Comparison of ENCODE assay signal across 8 cellular contexts in the genomic region with DNA sequence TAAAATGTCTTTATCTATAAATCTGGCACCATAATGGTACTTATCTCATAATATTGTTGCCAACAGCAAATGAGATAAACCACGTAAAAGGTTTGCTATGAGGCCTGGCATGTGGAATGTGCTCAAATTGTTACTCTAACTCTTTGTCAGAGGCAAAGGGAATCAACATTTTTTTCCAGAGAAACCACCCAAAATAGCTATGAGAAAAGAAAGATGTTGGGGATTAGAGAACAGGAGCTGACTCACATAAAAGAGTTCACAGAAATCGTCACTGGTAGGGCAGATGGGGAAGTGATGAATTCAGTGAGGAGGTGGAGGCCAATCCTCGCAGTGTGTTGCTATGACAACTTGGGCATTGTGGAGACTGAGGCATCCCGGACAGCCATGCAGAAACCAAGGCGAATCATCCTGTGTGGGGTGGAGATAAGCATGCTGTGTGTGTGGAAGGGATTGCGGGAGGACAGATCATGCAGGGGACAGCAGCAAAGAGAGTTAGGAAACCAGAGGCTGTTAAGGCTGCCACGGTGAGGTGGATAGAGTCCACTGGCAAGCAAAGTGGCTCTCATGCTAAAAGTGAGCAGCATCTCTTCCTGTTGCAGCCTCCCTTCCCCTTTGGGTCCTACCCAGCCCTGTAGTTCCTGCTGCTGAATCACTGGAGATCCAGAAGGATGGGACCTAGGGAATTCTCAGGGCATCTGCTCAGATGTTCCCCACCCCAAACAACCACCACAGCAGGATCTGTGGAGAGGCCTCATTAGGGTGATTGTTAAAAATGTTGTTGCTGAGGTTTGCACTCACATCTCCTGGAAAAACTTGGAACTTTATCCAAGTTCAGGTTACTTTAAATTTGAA.
DNase-seq lines count a peak whose midpoint lies in the region; ATAC-seq and TF ChIP-seq lines count a peak whose summit lies in the region.

No MANE protein-coding gene starts in this region.

- H3K4me1 ChIP-seq in lower lobe of right lung = peaks cover 68% of the 10 kb centered on the region

- peak; percentile 47 to 60 for ATAC-seq in lower lobe of right lung
- no peak for ATAC-seq in GM19397 (IDR thresholded peaks at IDR 0.05; ENCODE audit: unreplicated experiment)

- H3K9me3 ChIP-seq in lower lobe of right lung = no peaks in the 10 kb centered on the region

- H3K27me3 ChIP-seq in lower lobe of right lung (ENCODE audit: low read depth) = no peaks in the 10 kb centered on the region

- intact Hi-C loops in lower lobe of right lung (cut with DNase I) = no loop called here

- no peak for TF ChIP-seq CTCF in lower lobe of right lung (IDR thresholded peaks at IDR 0.05)

- peak; percentile 67 for DNase-seq in GOT3 (lab: John Stamatoyannopoulos, UW)
- DNase-seq in UCSD-AML1 (lab: John Stamatoyannopoulos, UW; ENCODE audit: unreplicated experiment) = peak; percentile 22
- peak; percentile 43 for DNase-seq in brain pericyte (ENCODE audit: low read depth, low spot score)
- DNase-seq in lower lobe of right lung = no peak
- peak; percentile 42 for DNase-seq in stimulated activated CD8-positive, alpha-beta memory T cell treated with anti-CD3 and anti-CD28 coated beads, Interleukin-12 subunit alpha, Interleukin-12 subunit beta, amount 100 ng/mL, for 4 hours (ENCODE audit: low read depth)
- DNase-seq in iPS-NIHi11 (ENCODE audit: low spot score) = no peak
- no peak for DNase-seq in NCI-H1092 (lab: John Stamatoyannopoulos, UW)

- no peaks in the 10 kb centered on the region for H3K36me3 ChIP-seq in lower lobe of right lung

- H3K4me3 ChIP-seq in lower lobe of right lung = no peak overlapping the region

- H3K27ac ChIP-seq in lower lobe of right lung = peak overlapping the region; percentile 66

Comparison
In these comparisons a context has a peak if more than half of its experiments do, and no peak if none do; other contexts are left out.
1. DNase-seq: peak in GOT3 (single experiment), UCSD-AML1 (single experiment), brain pericyte (single experiment) and stimulated activated CD8-positive, alpha-beta memory T cell treated with anti-CD3 and anti-CD28 coated beads, Interleukin-12 subunit alpha, Interleukin-12 subunit beta, amount 100 ng/mL, for 4 hours (single experiment); none in lower lobe of right lung (single experiment), iPS-NIHi11 (single experiment) and NCI-H1092 (single experiment).